ENCODE assay signal across 8 cellular contexts in the genomic region with DNA sequence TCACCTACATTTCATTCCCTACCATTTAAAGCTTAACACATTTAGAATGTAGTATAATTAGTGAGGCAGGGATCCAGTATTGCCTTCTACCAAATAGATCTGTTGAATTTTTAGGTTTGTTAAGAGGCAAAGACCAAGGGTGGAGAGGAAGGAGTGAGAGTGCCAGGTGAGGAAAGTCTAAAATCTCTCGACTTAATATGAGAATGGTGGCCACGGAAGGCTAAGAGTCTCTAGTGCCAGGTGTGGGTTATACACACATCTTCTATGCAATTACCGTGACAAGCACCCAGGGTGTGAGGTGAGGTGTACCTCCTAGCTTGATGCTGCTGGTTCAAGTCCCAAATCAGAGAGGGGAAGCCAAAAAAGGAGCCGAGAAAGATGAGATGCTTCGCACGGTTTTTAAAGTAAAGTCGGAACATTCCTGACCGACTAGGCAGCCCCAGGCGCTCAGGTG. TPM values are rescaled to one million over a fixed set of nuclear protein-coding genes. Genes with fewer than 3 reads are reported as not detected.
DNase-seq lines count a peak whose midpoint lies in the region; ATAC-seq and TF ChIP-seq lines count a peak whose summit lies in the region.

No MANE protein-coding gene starts in this region.

- TF ChIP-seq POLR2A in suprapubic skin (IDR thresholded peaks at IDR 0.05): no peak

- H3K9ac ChIP-seq in iPS-18a (ENCODE audit: low read length): peak overlapping the region; percentile 47

- peak overlapping the region; percentile 79 for H3K4me3 ChIP-seq in BJ (ENCODE audit: low read depth, low read length)
- peak overlapping the region; percentile 67 for H3K4me3 ChIP-seq in iPS-18a (ENCODE audit: low read length)
- peak overlapping the region; percentile 62 for H3K4me3 ChIP-seq in suprapubic skin

- CTCF ChIA-PET in BJ (lab: Yijun Ruan, JAX): interaction anchor here (1.5 kb wide), 1 partner anchor 39 kb away, joined by 6 read pairs; no protein-coding TSS in a partner anchor

- H3K4me1 ChIP-seq in iPS-18a (ENCODE audit: control insufficient read depth, low read depth, low read length): peaks cover 11% of the 10 kb centered on the region
- peaks cover 11% of the 10 kb centered on the region for H3K4me1 ChIP-seq in suprapubic skin

- 9% methylated on average over 4 of the region's 9 CpGs for WGBS in suprapubic skin

- H3K36me3 ChIP-seq in BJ (ENCODE audit: control insufficient read depth, insufficient read depth, low read length) (no peaks in the 10 kb centered on the region), iPS-18a (ENCODE audit: control insufficient read depth, low read depth, low read length) (no peaks in the 10 kb centered on the region), suprapubic skin (no peaks in the 10 kb centered on the region)

- DNase-seq in BJ (ENCODE audit: low read depth): no peak
- peak; percentile 1 for DNase-seq in activated gamma-delta T cell treated with anti-CD3 and anti-CD28 coated beads, Interleukin-2, amount 50 U/mL, for 16 hours (ENCODE audit: low read depth)
- no peak for DNase-seq in suprapubic skin (ENCODE audit: low spot score in 2 of 2)
- DNase-seq in mesenteric fat pad (ENCODE audit: low spot score): no peak
- no peak for DNase-seq in NCI-H748 treated with DMSO at 0.1 percent for 48 hours (lab: John Stamatoyannopoulos, UW)

- TF ChIP-seq CTCF in BJ (IDR thresholded peaks at IDR 0.05; ENCODE audit: insufficient read depth, low read depth, low read length): no peak
- TF ChIP-seq CTCF in suprapubic skin (IDR thresholded peaks at IDR 0.05): no peak

- POLR2A ChIA-PET in BJ (lab: Charles Lee): no interaction called here

- ATAC-seq in GM19324 (IDR thresholded peaks at IDR 0.05; ENCODE audit: low FRiP score, unreplicated experiment) (peak; percentile 7), HG03354 (IDR thresholded peaks at IDR 0.05; ENCODE audit: poor library complexity, severe bottlenecking, unreplicated experiment) (peak; percentile 39)

- H3K27me3 ChIP-seq in BJ (ENCODE audit: control insufficient read depth, insufficient read depth, low read length) (no peaks in the 10 kb centered on the region), iPS-18a (ENCODE audit: control insufficient read depth, insufficient read depth, low read length) (peaks cover 14% of the 10 kb centered on the region), suprapubic skin (no peaks in the 10 kb centered on the region)

- H3K27ac ChIP-seq in iPS-18a (ENCODE audit: low read length) (no peak overlapping the region), suprapubic skin (peak overlapping the region; percentile 90)

- no peak for TF ChIP-seq EP300 in suprapubic skin (IDR thresholded peaks at IDR 0.05)

- H3K9me3 ChIP-seq in iPS-18a (ENCODE audit: control insufficient read depth, low read depth, low read length) (no peaks in the 10 kb centered on the region), suprapubic skin (no peaks in the 10 kb centered on the region)

RNA-seq across cellular contexts. Expression of a gene that starts 0.4 kb away (rescaled TPM):
- 0.02 and 0.05 TPM in 2 replicates for polyA plus RNA-seq in BJ (2011; rRNA removed)
- 0.05 and 0.10 TPM in 2 replicates for polyA minus RNA-seq in BJ (2011; rRNA and poly(A)+ RNA removed)
- total RNA-seq in suprapubic skin (1 to 10 TPM in 2 of 4 donors, under 1 TPM in 2; 0.24 to 1.1 (median 0.71) TPM), mesenteric fat pad (0.10 TPM)

RNA-seq across cellular contexts. Expression of a gene that starts 23.7 kb away (rescaled TPM):
- polyA plus RNA-seq in BJ (2011; rRNA removed): 4.8 and 22.8 TPM in 2 replicates
- 4.3 and 6.8 TPM in 2 replicates for polyA minus RNA-seq in BJ (2011; rRNA and poly(A)+ RNA removed)
- total RNA-seq in suprapubic skin: 10 to 100 TPM; 21.3 to 34.8 (median 30.3) TPM
- 48.9 TPM for total RNA-seq in mesenteric fat pad
